18 cellular contexts compared by ENCODE assay signal in genomic region chr2:171592026-171592555, GRCh38.
DNase-seq lines count a peak whose midpoint lies in the region; ATAC-seq and TF ChIP-seq lines count a peak whose summit lies in the region.
"Had no signal": no experiment of that assay in that cellular context is flagged by ENCODE, and none has a peak within 500 bp of the region (broad histone marks: within the 10 kb centered on the region; RNA-seq: fewer than 3 reads in every experiment).

No MANE protein-coding gene starts in this region.

- no peak for TF ChIP-seq CTCF in breast epithelium (IDR thresholded peaks at IDR 0.05)
- TF ChIP-seq CTCF in MCF 10A (IDR thresholded peaks at IDR 0.05; ENCODE audit: unreplicated experiment): no peak
- TF ChIP-seq CTCF in coronary artery (IDR thresholded peaks at IDR 0.05): no peak
- no peak for TF ChIP-seq CTCF in gastrocnemius medialis (IDR thresholded peaks at IDR 0.05 in 4 of 5, conservative IDR thresholded peaks at IDR 0.05 in 1 of 5)
- TF ChIP-seq CTCF in BE2C (IDR thresholded peaks at IDR 0.05; ENCODE audit: low read depth, low read length): no peak

- H3K36me3 ChIP-seq in breast epithelium (no peaks in the 10 kb centered on the region), skeletal muscle tissue (ENCODE audit: control insufficient read depth in 3 of 3, insufficient read depth in 3 of 3, low read length in 3 of 3) (no peaks in the 10 kb centered on the region), gastrocnemius medialis (no peaks in the 10 kb centered on the region), BE2C (no peaks in the 10 kb centered on the region)
- H3K36me3 ChIP-seq: gastroesophageal sphincter, SJSA1 had no signal

- H3K9ac ChIP-seq in skeletal muscle tissue (ENCODE audit: low read depth in 1 of 3, low read length in 3 of 3): no peak overlapping the region

- H3K27me3 ChIP-seq in breast epithelium (no peaks in the 10 kb centered on the region), skeletal muscle tissue (ENCODE audit: control insufficient read depth in 3 of 3, insufficient read depth in 3 of 3, low read length in 3 of 3) (no peaks in the 10 kb centered on the region), gastrocnemius medialis (peaks cover 0 to 3% (median 0%) of the 10 kb centered on the region in 3 donors), BE2C (no peaks in the 10 kb centered on the region)
- H3K27me3 ChIP-seq: gastroesophageal sphincter, SJSA1, testis had no signal

- no peak overlapping the region for H3K27ac Mint-ChIP-seq in MCF 10A (ENCODE audit: low read depth, unreplicated experiment)
- H3K27ac Mint-ChIP-seq: T-helper 2 cell treated with Interferon-gamma antibody and Interleukin-4, amounts not matched to agents 5 μg/mL and 100 μg/mL, for 36 hours had no signal

- in situ Hi-C loops in gastrocnemius medialis (cut with MboI; ENCODE audit: low sequenced_read_pairs in 4 of 4): loop anchor here (10.0 to 25.0 kb wide), 3 partner anchors 513 to 545 kb away; partner anchors contain the start of gene DLX2 (in 3 of the 4)

- no peak for DNase-seq in breast epithelium (ENCODE audit: low spot score in 2 of 2)
- no peak for DNase-seq in MCF 10A (ENCODE audit: unreplicated experiment)
- DNase-seq in NCI-H748 (lab: John Stamatoyannopoulos, UW; ENCODE audit: unreplicated experiment): peak; percentile 64
- no peak for DNase-seq in coronary artery (ENCODE audit: low spot score)
- no peak for DNase-seq in DMS53 treated with DMSO at 0.1 percent for 48 hours (lab: John Stamatoyannopoulos, UW; ENCODE audit: unreplicated experiment)
- no peak for DNase-seq in gastrocnemius medialis
- no peak for DNase-seq in BE2C
- DNase-seq: activated CD4-positive, CD25-positive, alpha-beta regulatory T cell; activated effector memory CD4-positive, alpha-beta T cell treated with Interleukin-2 at 50 U/mL for 16 hours; cerebellar nuclear complex; MM.1S; NCI-H2081 treated with DMSO at 0.1 percent for 48 hours; testis had no signal

- TF ChIP-seq POLR2A in breast epithelium (IDR thresholded peaks at IDR 0.05): no peak
- no peak for TF ChIP-seq POLR2A in gastrocnemius medialis (IDR thresholded peaks at IDR 0.05)

- H3K9me3 ChIP-seq in breast epithelium: peaks cover 0 to 5% of the 10 kb centered on the region in 2 donors
- peaks cover 0 to 2% (median 0%) of the 10 kb centered on the region in 3 donors for H3K9me3 ChIP-seq in skeletal muscle tissue (ENCODE audit: control insufficient read depth in 3 of 3, low read length in 3 of 3)
- H3K9me3 ChIP-seq in gastrocnemius medialis: peaks cover 0 to 4% (median 0%) of the 10 kb centered on the region in 3 donors
- no peaks in the 10 kb centered on the region for H3K9me3 ChIP-seq in BE2C
- H3K9me3 ChIP-seq: gastroesophageal sphincter, SJSA1, testis had no signal

- no TSS peak for BruUV-seq in MCF 10A (replicated peaks; lab: Mats Ljungman, UMichigan)

- no peak overlapping the region for H3K4me3 Mint-ChIP-seq in MCF 10A (ENCODE audit: unreplicated experiment)
- H3K4me3 Mint-ChIP-seq: T-helper 2 cell treated with Interferon-gamma antibody and Interleukin-4, amounts not matched to agents 5 μg/mL and 100 μg/mL, for 36 hours had no signal

- H3K27me3 Mint-ChIP-seq in MCF 10A (ENCODE audit: insufficient read depth, unreplicated experiment): no peaks in the 10 kb centered on the region

- POLR2A ChIA-PET in MCF 10A (lab: Yijun Ruan, JAX): interaction anchor here (1.5 kb wide), 1 partner anchor 12 kb away, joined by 3 read pairs; no protein-coding TSS in a partner anchor

- CTCF ChIA-PET in MCF 10A (lab: Yijun Ruan, JAX): interaction anchor here (0.6 kb wide), 1 partner anchor 361 kb away, joined by 3 read pairs; no protein-coding TSS in a partner anchor

- H3K4me3 ChIP-seq in breast epithelium: peak overlapping the region in 2 of 3 donors; percentile 13 to 24
- peak overlapping the region; percentile 30 for H3K4me3 ChIP-seq in coronary artery
- H3K4me3 ChIP-seq in skeletal muscle tissue (ENCODE audit: low read length in 3 of 3): peak overlapping the region in 2 of 3 donors; percentile 31 to 40
- peak overlapping the region in 1 of 4 donors; percentile 17 for H3K4me3 ChIP-seq in gastrocnemius medialis
- no peak overlapping the region for H3K4me3 ChIP-seq in BE2C (ENCODE audit: low read depth, low read length)
- H3K4me3 ChIP-seq: gastroesophageal sphincter, SJSA1, skin epidermis, testis had no signal

- intact Hi-C loops in breast epithelium (cut with DNase I; ENCODE audit: low total_unique reads) (no loop called here), MCF 10A (cut with micrococcal nuclease) (no loop called here), gastrocnemius medialis (cut with DNase I; ENCODE audit: low total_unique reads) (no loop called here)

- H3K36me3 Mint-ChIP-seq in MCF 10A (ENCODE audit: insufficient read depth, unreplicated experiment): no peaks in the 10 kb centered on the region

- H3K27ac ChIP-seq in breast epithelium (no peak overlapping the region), coronary artery (no peak overlapping the region), skeletal muscle tissue (ENCODE audit: low read depth, low read length) (no peak overlapping the region), gastrocnemius medialis (no peak overlapping the region)
- H3K27ac ChIP-seq: gastroesophageal sphincter, SJSA1, skin epidermis, testis had no signal

- no peaks in the 10 kb centered on the region for H3K4me1 ChIP-seq in breast epithelium
- no peaks in the 10 kb centered on the region for H3K4me1 ChIP-seq in skeletal muscle tissue (ENCODE audit: control insufficient read depth in 3 of 3, insufficient read depth in 3 of 3, low read length in 3 of 3)
- H3K4me1 ChIP-seq in gastrocnemius medialis: no peaks in the 10 kb centered on the region
- H3K4me1 ChIP-seq in BE2C: no peaks in the 10 kb centered on the region
- H3K4me1 ChIP-seq: gastroesophageal sphincter, testis had no signal

- peaks cover 12% of the 10 kb centered on the region for H3K4me1 Mint-ChIP-seq in MCF 10A (ENCODE audit: insufficient read depth, unreplicated experiment)

- H3K9me3 Mint-ChIP-seq in MCF 10A (ENCODE audit: unreplicated experiment): no peaks in the 10 kb centered on the region

- no peak for ATAC-seq in gastrocnemius medialis
- ATAC-seq: gastroesophageal sphincter had no signal
